In the genomic region with DNA sequence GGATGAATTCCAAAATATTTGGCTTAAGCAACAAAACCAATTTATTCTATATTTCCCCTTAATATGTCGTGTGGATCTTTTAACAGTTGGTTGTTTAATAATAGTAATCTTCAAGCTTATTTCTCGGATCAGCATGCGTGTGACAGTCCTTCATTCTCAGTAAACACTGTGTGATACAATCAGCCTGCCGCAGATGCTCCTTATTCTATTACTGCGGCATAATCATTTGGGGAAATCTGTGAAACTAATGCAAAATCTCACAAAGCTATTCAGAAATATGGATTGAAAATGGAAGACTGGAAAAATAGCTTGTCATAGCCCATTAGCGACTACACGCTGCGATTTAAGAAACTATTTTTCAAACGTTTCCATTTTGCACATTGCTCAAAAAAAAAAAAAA, we compare ENCODE assay signal across 44 cellular contexts. TPM values are rescaled to one million over a fixed set of nuclear protein-coding genes. Genes with fewer than 3 reads are reported as not detected.
"Had no signal": no experiment of that assay in that cellular context is flagged by ENCODE, and none has a peak within 500 bp of the region (broad histone marks: within the 10 kb centered on the region; RNA-seq: fewer than 3 reads in every experiment).

No MANE protein-coding gene starts in this region.

- ATAC-seq: activated naive CD4-positive, alpha-beta T cell treated with anti-CD3 and anti-CD28 coated beads, Interleukin-2, amount 50 U/mL, for 72 hours; activated naive CD8-positive, alpha-beta T cell treated with anti-CD3 and anti-CD28 coated beads, Interleukin-2, amount 50 U/mL, for 24 hours; activated T-cell treated with anti-CD3 and anti-CD28 coated beads, Interleukin-2, amount 50 U/mL, for 4 hours; activated T-cell treated with anti-CD3 and anti-CD28 coated beads, Interleukin-2, amount 50 U/mL, for 72 hours; activated T-helper 17 cell treated with anti-CD3 and anti-CD28 coated beads, Interleukin-2, amount 50 U/mL, for 72 hours; body of pancreas had no signal

- H3K4me3 ChIP-seq: adrenal gland, ascending aorta, body of pancreas, breast epithelium, cardiac muscle cell had no signal

- H3K9me3 Mint-ChIP-seq: activated naive CD4-positive, alpha-beta T cell treated with anti-CD3 and anti-CD28 coated beads for 36 hours; activated naive CD4-positive, alpha-beta T cell treated with anti-CD3 and anti-CD28 coated beads, Interleukin-2, amount 10 ng/mL, durations not matched to agents 7 days and 5 days; activated naive CD8-positive, alpha-beta T cell treated with anti-CD3 and anti-CD28 coated beads for 36 hours; activated naive CD8-positive, alpha-beta T cell treated with anti-CD3 and anti-CD28 coated beads, Interleukin-2, amount 10 ng/mL, durations not matched to agents 7 days and 5 days; activated naive CD8-positive, alpha-beta T cell treated with anti-CD3 and anti-CD28 coated beads, Interleukin-2, amount 50 U/mL, for 24 hours; activated T-cell treated with anti-CD3 and anti-CD28 coated beads, Interleukin-2, amount 50 U/mL, for 24 hours; activated T-cell treated with anti-CD3 and anti-CD28 coated beads, Interleukin-2, amount 50 U/mL, for 4 hours; activated T-helper 1 cell treated with anti-CD3 and anti-CD28 coated beads, Interleukin-12 subunit alpha, Interleukin-12 subunit beta, Interleukin-2, Interleukin-4 antibody, amounts not matched to agents 30 ng/mL and 10 ng/mL and 1 ng/mL, durations not matched to agents 14 hours and 24 hours and 36 hours; activated T-helper 2 cell treated with anti-CD3 and anti-CD28 coated beads, Interferon-gamma antibody, Interleukin-2, Interleukin-4, amounts not matched to agents 10 μg/mL and 5 μg/mL and 100 μg/mL, durations not matched to agents 14 hours and 24 hours and 36 hours; central memory CD8-positive, alpha-beta T cell had no signal

- H3K9me3 ChIP-seq: adrenal gland, ascending aorta, body of pancreas, breast epithelium had no signal

- H3K36me3 Mint-ChIP-seq: activated naive CD4-positive, alpha-beta T cell treated with anti-CD3 and anti-CD28 coated beads, Interleukin-2, amount 10 ng/mL, durations not matched to agents 7 days and 5 days; activated naive CD4-positive, alpha-beta T cell treated with anti-CD3 and anti-CD28 coated beads, Interleukin-2, amount 50 U/mL, for 24 hours; activated naive CD4-positive, alpha-beta T cell treated with anti-CD3 and anti-CD28 coated beads, Interleukin-2, amount 50 U/mL, for 72 hours; activated naive CD8-positive, alpha-beta T cell; activated naive CD8-positive, alpha-beta T cell treated with anti-CD3 and anti-CD28 coated beads for 36 hours; activated naive CD8-positive, alpha-beta T cell treated with anti-CD3 and anti-CD28 coated beads, Interleukin-2, amount 10 ng/mL, durations not matched to agents 7 days and 5 days; brain had no signal

- H3K4me3 Mint-ChIP-seq: activated naive CD4-positive, alpha-beta T cell treated with anti-CD3 and anti-CD28 coated beads for 36 hours; activated naive CD4-positive, alpha-beta T cell treated with anti-CD3 and anti-CD28 coated beads, Interleukin-2, amount 10 ng/mL, durations not matched to agents 7 days and 5 days; activated naive CD4-positive, alpha-beta T cell treated with anti-CD3 and anti-CD28 coated beads, Interleukin-2, amount 50 U/mL, for 24 hours; activated naive CD8-positive, alpha-beta T cell; activated naive CD8-positive, alpha-beta T cell treated with anti-CD3 and anti-CD28 coated beads for 36 hours; activated naive CD8-positive, alpha-beta T cell treated with anti-CD3 and anti-CD28 coated beads, Interleukin-2, amount 10 ng/mL, durations not matched to agents 7 days and 5 days; activated naive CD8-positive, alpha-beta T cell treated with anti-CD3 and anti-CD28 coated beads, Interleukin-2, amount 50 U/mL, for 24 hours; activated T-cell treated with anti-CD3 and anti-CD28 coated beads, Interleukin-2, amount 50 U/mL, for 24 hours; activated T-cell treated with anti-CD3 and anti-CD28 coated beads, Interleukin-2, amount 50 U/mL, for 4 hours; activated T-cell treated with anti-CD3 and anti-CD28 coated beads, Interleukin-2, amount 50 U/mL, for 72 hours; activated T-helper 1 cell treated with anti-CD3 and anti-CD28 coated beads, Interleukin-12 subunit alpha, Interleukin-12 subunit beta, Interleukin-2, Interleukin-4 antibody, amounts not matched to agents 30 ng/mL and 10 ng/mL and 1 ng/mL, durations not matched to agents 14 hours and 24 hours and 36 hours; activated T-helper 17 cell treated with anti-CD3 and anti-CD28 coated beads, Interleukin-2, amount 50 U/mL, for 72 hours; brain; central memory CD8-positive, alpha-beta T cell had no signal

- DNase-seq: activated effector memory CD4-positive, alpha-beta T cell treated with anti-CD3 and anti-CD28 coated beads, Interleukin-2, amount 50 U/mL, for 16 hours; activated effector memory CD4-positive, alpha-beta T cell treated with Interleukin-2 at 50 U/mL for 16 hours; activated gamma-delta T cell; activated gamma-delta T cell treated with Interleukin-2 at 50 U/mL for 16 hours; activated naive CD4-positive, alpha-beta T cell; activated naive CD4-positive, alpha-beta T cell treated with anti-CD3 and anti-CD28 coated beads for 36 hours; activated naive CD4-positive, alpha-beta T cell treated with anti-CD3 and anti-CD28 coated beads, Interleukin-2, amount 10 ng/mL, durations not matched to agents 7 days and 5 days; activated naive CD4-positive, alpha-beta T cell treated with anti-CD3 and anti-CD28 coated beads, Interleukin-2, amount 50 U/mL, for 16 hours; activated naive CD4-positive, alpha-beta T cell treated with Interleukin-2 at 50 U/mL for 16 hours; activated naive CD8-positive, alpha-beta T cell treated with anti-CD3 and anti-CD28 coated beads for 36 hours; activated naive CD8-positive, alpha-beta T cell treated with anti-CD3 and anti-CD28 coated beads, Interleukin-2, amount 10 ng/mL, durations not matched to agents 7 days and 5 days; activated naive CD8-positive, alpha-beta T cell treated with anti-CD3 and anti-CD28 coated beads, Interleukin-2, amount 50 U/mL, for 24 hours; activated T-cell treated with anti-CD3 and anti-CD28 coated beads, Interleukin-2, amount 50 U/mL, for 1 hour; activated T-cell treated with anti-CD3 and anti-CD28 coated beads, Interleukin-2, amount 50 U/mL, for 24 hours; activated T-cell treated with anti-CD3 and anti-CD28 coated beads, Interleukin-2, amount 50 U/mL, for 4 hours; activated T-cell treated with anti-CD3 and anti-CD28 coated beads, Interleukin-2, amount 50 U/mL, for 48 hours; activated T-cell treated with anti-CD3 and anti-CD28 coated beads, Interleukin-2, amount 50 U/mL, for 72 hours; adrenal gland; amniotic stem cell; amygdala; anterior cingulate cortex; aorta; body of pancreas; brain microvascular endothelial cell; caudate nucleus; central memory CD4-positive, alpha-beta T cell; cerebellar nuclear complex had no signal

- H3K27ac ChIP-seq: adrenal gland, ascending aorta, body of pancreas, brain microvascular endothelial cell, breast epithelium, cardiac muscle cell had no signal

- H3K27me3 ChIP-seq: adrenal gland, ascending aorta, body of pancreas, brain microvascular endothelial cell, breast epithelium, cardiac muscle cell had no signal

- H3K4me1 ChIP-seq: adrenal gland, ascending aorta, body of pancreas, breast epithelium had no signal

- FAIRE-seq: astrocyte, bronchial epithelial cell had no signal

- H3K27me3 Mint-ChIP-seq: activated naive CD4-positive, alpha-beta T cell treated with anti-CD3 and anti-CD28 coated beads, Interleukin-2, amount 10 ng/mL, durations not matched to agents 7 days and 5 days; activated naive CD8-positive, alpha-beta T cell; activated naive CD8-positive, alpha-beta T cell treated with anti-CD3 and anti-CD28 coated beads for 36 hours; activated naive CD8-positive, alpha-beta T cell treated with anti-CD3 and anti-CD28 coated beads, Interleukin-2, amount 10 ng/mL, durations not matched to agents 7 days and 5 days; activated naive CD8-positive, alpha-beta T cell treated with anti-CD3 and anti-CD28 coated beads, Interleukin-2, amount 50 U/mL, for 24 hours; central memory CD8-positive, alpha-beta T cell had no signal

- H3K27ac Mint-ChIP-seq: activated naive CD4-positive, alpha-beta T cell treated with anti-CD3 and anti-CD28 coated beads for 36 hours; activated naive CD4-positive, alpha-beta T cell treated with anti-CD3 and anti-CD28 coated beads, Interleukin-2, amount 10 ng/mL, durations not matched to agents 7 days and 5 days; activated naive CD4-positive, alpha-beta T cell treated with anti-CD3 and anti-CD28 coated beads, Interleukin-2, amount 50 U/mL, for 24 hours; activated naive CD4-positive, alpha-beta T cell treated with anti-CD3 and anti-CD28 coated beads, Interleukin-2, amount 50 U/mL, for 72 hours; activated naive CD8-positive, alpha-beta T cell; activated naive CD8-positive, alpha-beta T cell treated with anti-CD3 and anti-CD28 coated beads for 36 hours; activated naive CD8-positive, alpha-beta T cell treated with anti-CD3 and anti-CD28 coated beads, Interleukin-2, amount 10 ng/mL, durations not matched to agents 7 days and 5 days; activated naive CD8-positive, alpha-beta T cell treated with anti-CD3 and anti-CD28 coated beads, Interleukin-2, amount 50 U/mL, for 24 hours; activated T-cell treated with anti-CD3 and anti-CD28 coated beads, Interleukin-2, amount 50 U/mL, for 24 hours; activated T-cell treated with anti-CD3 and anti-CD28 coated beads, Interleukin-2, amount 50 U/mL, for 72 hours; activated T-helper 1 cell treated with anti-CD3 and anti-CD28 coated beads, Interleukin-12 subunit alpha, Interleukin-12 subunit beta, Interleukin-2, Interleukin-4 antibody, amounts not matched to agents 30 ng/mL and 10 ng/mL and 1 ng/mL, durations not matched to agents 14 hours and 24 hours and 36 hours; activated T-helper 17 cell treated with anti-CD3 and anti-CD28 coated beads, Interleukin-2, amount 50 U/mL, for 72 hours; activated T-helper 2 cell treated with anti-CD3 and anti-CD28 coated beads, Interferon-gamma antibody, Interleukin-2, Interleukin-4, amounts not matched to agents 10 μg/mL and 5 μg/mL and 100 μg/mL, durations not matched to agents 14 hours and 24 hours and 36 hours had no signal

- H3K36me3 ChIP-seq: adrenal gland, ascending aorta, brain microvascular endothelial cell, breast epithelium, cardiac muscle cell had no signal

- H3K4me1 Mint-ChIP-seq: activated naive CD4-positive, alpha-beta T cell treated with anti-CD3 and anti-CD28 coated beads, Interleukin-2, amount 10 ng/mL, durations not matched to agents 7 days and 5 days; activated naive CD4-positive, alpha-beta T cell treated with anti-CD3 and anti-CD28 coated beads, Interleukin-2, amount 50 U/mL, for 24 hours; activated naive CD8-positive, alpha-beta T cell treated with anti-CD3 and anti-CD28 coated beads for 36 hours; activated naive CD8-positive, alpha-beta T cell treated with anti-CD3 and anti-CD28 coated beads, Interleukin-2, amount 10 ng/mL, durations not matched to agents 7 days and 5 days; activated naive CD8-positive, alpha-beta T cell treated with anti-CD3 and anti-CD28 coated beads, Interleukin-2, amount 50 U/mL, for 24 hours; activated T-helper 17 cell treated with anti-CD3 and anti-CD28 coated beads, Interleukin-2, amount 50 U/mL, for 72 hours; central memory CD8-positive, alpha-beta T cell had no signal

RNA-seq across cellular contexts. Expression of a gene that starts 36.9 kb away (rescaled TPM):
- total RNA-seq: activated naive CD4-positive, alpha-beta T cell treated with anti-CD3 and anti-CD28 coated beads for 36 hours; activated naive CD4-positive, alpha-beta T cell treated with anti-CD3 and anti-CD28 coated beads, Interleukin-2, amount 50 U/mL, for 72 hours; activated naive CD8-positive, alpha-beta T cell treated with anti-CD3 and anti-CD28 coated beads for 36 hours; activated naive CD8-positive, alpha-beta T cell treated with anti-CD3 and anti-CD28 coated beads, Interleukin-2, amount 10 ng/mL, durations not matched to agents 7 days and 5 days; activated T-cell treated with anti-CD3 and anti-CD28 coated beads, Interleukin-2, amount 50 U/mL, for 4 hours; activated T-cell treated with anti-CD3 and anti-CD28 coated beads, Interleukin-2, amount 50 U/mL, for 72 hours; activated T-helper 1 cell treated with anti-CD3 and anti-CD28 coated beads, Interleukin-12 subunit alpha, Interleukin-12 subunit beta, Interleukin-2, Interleukin-4 antibody, amounts not matched to agents 30 ng/mL and 10 ng/mL and 1 ng/mL, durations not matched to agents 14 hours and 24 hours and 36 hours; activated T-helper 17 cell treated with anti-CD3 and anti-CD28 coated beads, Interleukin-2, amount 50 U/mL, for 72 hours; activated T-helper 2 cell treated with anti-CD3 and anti-CD28 coated beads, Interferon-gamma antibody, Interleukin-2, Interleukin-4, amounts not matched to agents 10 μg/mL and 5 μg/mL and 100 μg/mL, durations not matched to agents 14 hours and 24 hours and 36 hours; adrenal gland; aorta; ascending aorta; astrocyte; body of pancreas; breast epithelium; bronchial epithelial cell; cardiac muscle cell; cardiac septum; cerebellum; chondrocyte had no signal
- polyA plus RNA-seq: adipose tissue, adrenal gland, aorta had no signal
